In genomic region chr11:72812604-72812967, GRCh38 we compare ENCODE assay signal across 9 cellular contexts. TPM values are rescaled to one million over a fixed set of nuclear protein-coding genes. Genes with fewer than 3 reads are reported as not detected.
DNase-seq lines count a peak whose midpoint lies in the region; ATAC-seq lines count a peak whose summit lies in the region.
"Had no signal": no experiment of that assay in that cellular context is flagged by ENCODE, and none has a peak within 500 bp of the region (broad histone marks: within the 10 kb centered on the region; RNA-seq: fewer than 3 reads in every experiment).

No MANE protein-coding gene starts in this region.

- no peak overlapping the region for H2BK12ac ChIP-seq in neuronal stem cell (ENCODE audit: low read length)

- no peak overlapping the region for H2AFZ ChIP-seq in neuronal stem cell (ENCODE audit: low read length)

- no peak overlapping the region for H4K91ac ChIP-seq in neuronal stem cell (ENCODE audit: low read depth, low read length, poor library complexity)

- no peak overlapping the region for H3K27ac ChIP-seq in neuronal stem cell (replicated peaks; ENCODE audit: low read length)

- H2BK15ac ChIP-seq in neuronal stem cell (ENCODE audit: low read length), result no peak overlapping the region

- H3K4me1 Mint-ChIP-seq in T-helper 2 cell treated with Interferon-gamma antibody and Interleukin-4, amounts not matched to agents 5 μg/mL and 100 μg/mL, for 36 hours (ENCODE audit: low read depth), result peaks cover 33% of the 10 kb centered on the region
- H3K4me1 Mint-ChIP-seq in central memory CD8-positive, alpha-beta T cell, result peaks cover 46% of the 10 kb centered on the region

- no peak overlapping the region for H2BK5ac ChIP-seq in neuronal stem cell (ENCODE audit: low read length)

- peaks cover 0 to 15% of the 10 kb centered on the region in 2 donors for H3K36me3 ChIP-seq in neuronal stem cell (replicated peaks in 1 of 2; ENCODE audit: control insufficient read depth in 2 of 2, insufficient read depth in 2 of 2, low read length in 2 of 2)

- H3K23ac ChIP-seq in neuronal stem cell (ENCODE audit: low read depth, low read length, poor library complexity), result no peak overlapping the region

- H3K36me3 Mint-ChIP-seq in T-helper 2 cell treated with Interferon-gamma antibody and Interleukin-4, amounts not matched to agents 5 μg/mL and 100 μg/mL, for 36 hours (ENCODE audit: low read depth), result peaks cover 51% of the 10 kb centered on the region
- H3K36me3 Mint-ChIP-seq in central memory CD8-positive, alpha-beta T cell (ENCODE audit: insufficient read depth), result peaks cover 32% of the 10 kb centered on the region

- H3K4me3 ChIP-seq in neuronal stem cell (ENCODE audit: low read length in 2 of 2), result peak overlapping the region in 1 of 2 donors; percentile 98

- WGBS in neuronal stem cell (ENCODE audit: extremely low coverage in 2 of 2, insufficient read length in 2 of 2, insufficient replicate concordance in 1 of 2), 2 donors, result no CpG with 5 or more reads among the region's 4 CpGs

- H3K4me1 ChIP-seq in neuronal stem cell (ENCODE audit: control insufficient read depth in 2 of 2, insufficient read depth in 1 of 2, low read depth in 1 of 2, low read length in 2 of 2), result peaks cover 9 to 14% of the 10 kb centered on the region in 2 donors

- no peak overlapping the region for H3K14ac ChIP-seq in neuronal stem cell (ENCODE audit: low read length)

- H2AK5ac ChIP-seq in neuronal stem cell (ENCODE audit: low read depth, low read length), result peak overlapping the region; percentile 49

- H4K8ac ChIP-seq in neuronal stem cell (ENCODE audit: low read depth, low read length), result no peak overlapping the region

- no peak overlapping the region for H3K4ac ChIP-seq in neuronal stem cell (ENCODE audit: low read length)

- H3K9me3 ChIP-seq in neuronal stem cell (replicated peaks in 1 of 2; ENCODE audit: control insufficient read depth in 2 of 2, insufficient read depth in 1 of 2, low read depth in 1 of 2, low read length in 2 of 2), result no peaks in the 10 kb centered on the region
- H3K9me3 ChIP-seq: adrenal gland had no signal

- no peak for ATAC-seq in central memory CD8-positive, alpha-beta T cell (replicated peaks; ENCODE audit: extremely low read depth, poor library complexity, severe bottlenecking)
- no peak for ATAC-seq in GM21576 (IDR thresholded peaks at IDR 0.05; ENCODE audit: unreplicated experiment)

- no peak overlapping the region for H3K4me2 ChIP-seq in neuronal stem cell (ENCODE audit: insufficient read depth, low read length, poor library complexity, severe bottlenecking)

- H2BK120ac ChIP-seq in neuronal stem cell (ENCODE audit: low read depth, low read length), result no peak overlapping the region

- no peaks in the 10 kb centered on the region for H3K27me3 Mint-ChIP-seq in T-helper 2 cell treated with Interferon-gamma antibody and Interleukin-4, amounts not matched to agents 5 μg/mL and 100 μg/mL, for 36 hours (ENCODE audit: low read depth)
- H3K27me3 Mint-ChIP-seq in central memory CD8-positive, alpha-beta T cell, result no peaks in the 10 kb centered on the region

- H3K4me3 Mint-ChIP-seq in T-helper 2 cell treated with Interferon-gamma antibody and Interleukin-4, amounts not matched to agents 5 μg/mL and 100 μg/mL, for 36 hours, result peak overlapping the region; percentile 97
- peak overlapping the region; percentile 100 for H3K4me3 Mint-ChIP-seq in central memory CD8-positive, alpha-beta T cell

- peaks cover 4% of the 10 kb centered on the region for H3K79me1 ChIP-seq in neuronal stem cell (ENCODE audit: low read depth, low read length)

- peak overlapping the region; percentile 95 for H3K27ac Mint-ChIP-seq in T-helper 2 cell treated with Interferon-gamma antibody and Interleukin-4, amounts not matched to agents 5 μg/mL and 100 μg/mL, for 36 hours
- H3K27ac Mint-ChIP-seq in central memory CD8-positive, alpha-beta T cell (ENCODE audit: low read depth), result peak overlapping the region; percentile 99

- H3K27me3 ChIP-seq in neuronal stem cell (ENCODE audit: control insufficient read depth in 3 of 3, insufficient read depth in 3 of 3, low read depth in 1 of 3, low read length in 3 of 3), result no peaks in the 10 kb centered on the region
- H3K27me3 ChIP-seq: adrenal gland had no signal

- H3K9ac ChIP-seq in neuronal stem cell (ENCODE audit: low read depth, low read length, poor library complexity), result no peak overlapping the region

- H3K18ac ChIP-seq in neuronal stem cell (ENCODE audit: low read length), result no peak overlapping the region

- no peaks in the 10 kb centered on the region for H3K9me3 Mint-ChIP-seq in T-helper 2 cell treated with Interferon-gamma antibody and Interleukin-4, amounts not matched to agents 5 μg/mL and 100 μg/mL, for 36 hours
- no peaks in the 10 kb centered on the region for H3K9me3 Mint-ChIP-seq in central memory CD8-positive, alpha-beta T cell

- peak; percentile 16 for DNase-seq in T-helper 2 cell treated with Interferon-gamma antibody and Interleukin-4, amounts not matched to agents 5 μg/mL and 100 μg/mL, for 36 hours (ENCODE audit: low spot score)
- DNase-seq in T-helper 2 cell (no peak), NCI-H526 treated with DMSO at 0.1 percent for 48 hours (lab: John Stamatoyannopoulos, UW) (peak; percentile 77), neuronal stem cell (ENCODE audit: low spot score) (no peak), ecto neural progenitor cell (ENCODE audit: low spot score) (no peak), COLO829 (ENCODE audit: low spot score) (no peak)
- no peak for DNase-seq in central memory CD8-positive, alpha-beta T cell (ENCODE audit: low spot score in 2 of 2)

RNA-seq across cellular contexts. Expression of gene ATG16L2, which starts 1.6 kb away (rescaled TPM):
- polyA plus RNA-seq in neuronal stem cell (2013, experiment 1 of 2), result 18.3 TPM
- 16.1 TPM for polyA plus RNA-seq in neuronal stem cell (2013, experiment 2 of 2)

RNA-seq across cellular contexts. Expression of gene STARD10, which starts 18.7 kb away (rescaled TPM):
- polyA plus RNA-seq in neuronal stem cell (2013, experiment 1 of 2), result 19.9 TPM
- 17.9 TPM for polyA plus RNA-seq in neuronal stem cell (2013, experiment 2 of 2)

Comparison
In these comparisons a context has a peak if more than half of its experiments do, and no peak if none do; other contexts are left out.
1. DNase-seq: peak in T-helper 2 cell treated with Interferon-gamma antibody and Interleukin-4, amounts not matched to agents 5 μg/mL and 100 μg/mL, for 36 hours (single experiment) and NCI-H526 treated with DMSO at 0.1 percent for 48 hours (single experiment); none in T-helper 2 cell (0 of 5), central memory CD8-positive, alpha-beta T cell (0 of 2), neuronal stem cell (single experiment), ecto neural progenitor cell (single experiment) and COLO829 (single experiment).